Comparison of ENCODE assay signal across 15 cellular contexts in the genomic region with DNA sequence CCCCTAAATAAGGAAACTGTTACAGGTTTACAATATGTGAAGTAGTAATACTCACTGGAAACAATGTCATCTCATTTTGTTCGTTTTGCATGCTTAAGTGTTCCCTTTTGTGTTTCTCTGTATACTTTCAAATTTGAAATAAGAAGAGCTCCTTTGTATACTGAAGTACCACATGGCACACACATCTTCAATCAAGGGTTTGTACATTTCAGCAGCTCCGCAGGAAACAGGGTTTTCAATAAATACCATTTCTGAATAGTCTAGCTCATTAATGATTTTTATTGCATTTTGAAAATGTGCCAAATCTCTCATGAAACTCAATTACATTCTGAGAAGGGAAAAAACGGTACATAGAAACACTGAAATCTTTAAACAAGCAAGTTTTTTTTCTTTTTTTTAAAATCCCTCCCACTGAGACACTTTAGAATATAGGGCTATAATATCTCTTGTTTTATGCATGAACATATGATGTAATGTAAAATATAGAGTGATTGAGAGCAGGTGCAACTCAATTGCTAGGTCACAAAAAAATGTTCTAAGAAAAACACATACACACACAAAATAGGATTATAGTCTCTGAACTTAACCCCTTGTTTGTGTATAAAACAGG.
"Had no signal": no experiment of that assay in that cellular context is flagged by ENCODE, and none has a peak within 500 bp of the region (broad histone marks: within the 10 kb centered on the region; RNA-seq: fewer than 3 reads in every experiment).

No MANE protein-coding gene starts in this region.

- ATAC-seq: activated CD4-positive, alpha-beta T cell treated with anti-CD3 and anti-CD28 coated beads for 36 hours; naive thymus-derived CD4-positive, alpha-beta T cell; right lobe of liver; stimulated activated naive CD8-positive, alpha-beta T cell treated with anti-CD3 and anti-CD28 coated beads, Interleukin-15, amount 100 ng/mL, for 72 hours had no signal

- H3K27ac ChIP-seq: hepatocyte, ovary, right lobe of liver, suprapubic skin, transverse colon, uterus had no signal

- H3K9me3 ChIP-seq: ovary, right lobe of liver, suprapubic skin, uterus had no signal

- DNase-seq: activated CD4-positive, alpha-beta T cell treated with anti-CD3 and anti-CD28 coated beads for 36 hours; activated CD4-positive, alpha-beta T cell treated with anti-CD3 and anti-CD28 coated beads, Interleukin-2, amount 50 U/mL, for 48 hours; activated gamma-delta T cell; dermis blood vessel endothelial cell; effector memory CD4-positive, alpha-beta T cell; naive thymus-derived CD4-positive, alpha-beta T cell; ovary; right lobe of liver; stimulated activated CD4-positive, alpha-beta T cell treated with anti-CD3 and anti-CD28 coated beads, Interleukin-4, amount 100 ng/mL, for 1 hour; stimulated activated naive CD8-positive, alpha-beta T cell treated with anti-CD3 and anti-CD28 coated beads, Interleukin-15, amount 100 ng/mL, for 72 hours; transverse colon; uterus had no signal

- H2AFZ ChIP-seq: hepatocyte had no signal

- H3K27me3 ChIP-seq: hepatocyte, ovary, right lobe of liver, suprapubic skin, transverse colon, uterus had no signal

- H3K4me1 ChIP-seq: right lobe of liver, suprapubic skin, transverse colon, uterus had no signal

- H3K36me3 ChIP-seq: ovary, right lobe of liver, suprapubic skin, transverse colon, uterus had no signal

- H3K4me3 ChIP-seq: hepatocyte, ovary, right lobe of liver, smooth muscle cell, suprapubic skin, transverse colon, uterus had no signal

- H3K4me2 ChIP-seq: hepatocyte, smooth muscle cell had no signal

- H3K79me2 ChIP-seq: hepatocyte had no signal
